Comparison of ENCODE assay signal across 7 cellular contexts in the genomic region with DNA sequence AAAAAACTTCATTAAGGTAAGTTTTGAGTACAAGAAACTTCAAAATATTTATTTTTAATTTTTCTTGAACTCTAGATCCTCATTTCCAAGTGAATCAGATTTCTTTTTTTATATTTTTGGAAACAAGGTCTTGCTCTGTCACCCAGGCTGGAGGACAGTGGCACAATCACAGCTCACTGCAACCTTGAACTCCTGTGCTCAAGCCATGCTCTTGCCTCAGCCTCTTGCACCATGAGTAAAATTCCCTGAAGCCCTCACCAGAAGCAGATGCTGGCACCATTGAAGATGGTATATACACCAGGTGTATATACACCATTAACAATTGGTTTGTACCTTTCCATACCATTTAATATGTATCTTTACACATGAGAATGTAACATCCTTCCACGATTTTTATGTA. TPM values are rescaled to one million over a fixed set of nuclear protein-coding genes. Genes with fewer than 3 reads are reported as not detected.
"Had no signal": no experiment of that assay in that cellular context is flagged by ENCODE, and none has a peak within 500 bp of the region (broad histone marks: within the 10 kb centered on the region; RNA-seq: fewer than 3 reads in every experiment).

No MANE protein-coding gene starts in this region.

- H3K4me1 Mint-ChIP-seq: IgD-negative memory B cell had no signal

- H3K4me3 ChIP-seq: K562 had no signal

- H3K27me3 Mint-ChIP-seq: IgD-negative memory B cell had no signal

- H3K27ac Mint-ChIP-seq: IgD-negative memory B cell had no signal

- H3K27ac ChIP-seq: HL-60 had no signal

- H3K9me3 Mint-ChIP-seq: IgD-negative memory B cell had no signal

- ATAC-seq: HepG2, K562 had no signal

- DNase-seq: IMR-90, KBM-7 had no signal

- H3K4me3 Mint-ChIP-seq: IgD-negative memory B cell had no signal

RNA-seq across cellular contexts. Expression of a gene that starts 45.1 kb away (rescaled TPM):
- total RNA-seq: HepG2, HT-29, K562 had no signal
- polyA plus RNA-seq: HepG2, IgD-negative memory B cell, K562 had no signal
